In genomic region chr1:21763694-21764419, GRCh38 we compare ENCODE assay signal across 1 cellular context.
TF ChIP-seq lines count a peak whose summit lies in the region.

No MANE protein-coding gene starts in this region.

TF ChIP-seq in endothelial cell of umbilical vein, 7 proteins besides CTCF, POLR2A, EP300 and RAD21 (continued from another document):
- no peak for TF ChIP-seq MAX (IDR thresholded peaks at IDR 0.05; ENCODE audit: insufficient read depth, insufficient read length)
- no peak for TF ChIP-seq EZH2 (IDR thresholded peaks at IDR 0.05; ENCODE audit: borderline replicate concordance, low read depth, low read length, severe bottlenecking)
- TF ChIP-seq GATA2 (IDR thresholded peaks at IDR 0.05; ENCODE audit: insufficient read depth, insufficient read length, low read depth, low read length): no peak
- TF ChIP-seq MYC (IDR thresholded peaks at IDR 0.05; ENCODE audit: low read depth, low read length): no peak
- TF ChIP-seq JUN (IDR thresholded peaks at IDR 0.05; ENCODE audit: borderline replicate concordance, insufficient read depth, insufficient read length, low read depth): no peak
- no peak for TF ChIP-seq FOS (IDR thresholded peaks at IDR 0.05; ENCODE audit: borderline replicate concordance, insufficient read depth, low read length)
